In the genomic region with DNA sequence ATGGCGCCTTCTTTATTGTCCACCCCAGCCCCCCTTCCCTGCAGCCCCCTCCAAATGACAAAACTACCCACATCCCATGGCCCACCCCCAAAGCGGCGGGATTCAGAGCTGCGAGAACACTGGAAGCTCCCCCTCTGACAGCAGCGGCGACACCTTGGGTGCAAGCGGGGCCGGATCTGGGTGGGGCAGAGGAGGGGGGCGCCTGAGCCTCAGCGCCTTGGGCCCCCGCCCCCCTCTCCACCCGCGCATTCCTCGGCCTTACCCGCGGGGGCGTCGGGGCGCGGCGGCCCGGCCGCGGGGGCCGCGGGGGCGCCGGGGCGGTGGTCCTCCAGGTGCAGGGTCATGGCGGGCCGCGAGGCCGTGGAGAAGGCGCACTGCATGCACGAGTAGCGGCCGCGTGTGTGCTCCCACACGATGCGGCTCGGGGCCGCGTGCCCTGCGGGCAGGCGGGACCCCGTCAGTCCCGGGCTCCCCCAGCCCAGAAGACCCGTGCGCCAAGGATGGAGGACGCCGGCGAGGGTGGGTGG, we compare ENCODE assay signal across 21 cellular contexts. TPM values are rescaled to one million over a fixed set of nuclear protein-coding genes. Genes with fewer than 3 reads are reported as not detected.
"Had no signal": no experiment of that assay in that cellular context is flagged by ENCODE, and none has a peak within 500 bp of the region (broad histone marks: within the 10 kb centered on the region; RNA-seq: fewer than 3 reads in every experiment).

No MANE protein-coding gene starts in this region.

- DNase-seq: KG1, MG63, NCI-H1092, NCI-H1436, NCI-H187, NCI-H2029, NCI-H2081 treated with DMSO at 0.1 percent for 48 hours, NCI-H2171, NCI-H226, NCI-H446, NCI-H510A, NCI-H524 treated with DMSO at 0.1 percent for 48 hours, NCI-H69, NCI-H774, Right ventricle myocardium superior, RPMI8226, SIG-M5 had no signal

- H3K27ac ChIP-seq: SJSA1, SK-N-MC had no signal

- H3K4me3 ChIP-seq: MG63, SJSA1, SK-N-MC had no signal

- H3K27me3 ChIP-seq: MG63, SJSA1 had no signal

- FAIRE-seq: RCC 7860 had no signal

- H3K9me3 ChIP-seq: MG63, SJSA1 had no signal

RNA-seq across cellular contexts. Expression of gene PRAM1, which starts 8.2 kb away (rescaled TPM):
- total RNA-seq: HT1080, SJSA1 had no signal
